15 cellular contexts compared by ENCODE assay signal in genomic region chr19:46608581-46609345, GRCh38. TPM values are rescaled to one million over a fixed set of nuclear protein-coding genes. Genes with fewer than 3 reads are reported as not detected.
DNase-seq lines count a peak whose midpoint lies in the region; ATAC-seq and TF ChIP-seq lines count a peak whose summit lies in the region.
"Had no signal": no experiment of that assay in that cellular context is flagged by ENCODE, and none has a peak within 500 bp of the region (broad histone marks: within the 10 kb centered on the region; RNA-seq: fewer than 3 reads in every experiment).

No MANE protein-coding gene starts in this region.

- peaks cover 34% of the 10 kb centered on the region for H3K36me3 Mint-ChIP-seq in CD4-positive, CD25-positive, alpha-beta regulatory T cell

- H3K4me1 ChIP-seq in CD4-positive, CD25-positive, alpha-beta regulatory T cell (ENCODE audit: control insufficient read depth, insufficient read depth, low read length, poor library complexity, severe bottlenecking): peaks cover 46% of the 10 kb centered on the region
- H3K4me1 ChIP-seq: prostate gland had no signal

- no peak overlapping the region for H3K27ac ChIP-seq in CD4-positive, CD25-positive, alpha-beta regulatory T cell (ENCODE audit: insufficient read depth, low read length, poor library complexity, severe bottlenecking)
- H3K27ac ChIP-seq: C4-2B, epithelial cell of prostate, prostate gland, stomach had no signal

- peak overlapping the region in 3 of 4 donors; percentile 4 to 79 (median 68) for H3K4me3 Mint-ChIP-seq in CD4-positive, CD25-positive, alpha-beta regulatory T cell
- H3K4me3 Mint-ChIP-seq: activated CD4-positive, alpha-beta memory T cell treated with anti-CD3 and anti-CD28 coated beads, Interleukin-2, amount 10 ng/mL, durations not matched to agents 7 days and 5 days had no signal

- DNase-seq in CD4-positive, CD25-positive, alpha-beta regulatory T cell: no peak
- DNase-seq in left ventricle myocardium superior: peak; percentile 28
- no peak for DNase-seq in NCI-H524 (lab: John Stamatoyannopoulos, UW)
- DNase-seq in GM10266 (ENCODE audit: extremely low spot score): no peak
- DNase-seq: activated CD4-positive, alpha-beta memory T cell treated with anti-CD3 and anti-CD28 coated beads, Interleukin-2, amount 10 ng/mL, durations not matched to agents 7 days and 5 days; NCI-H2227 treated with DMSO at 0.1 percent for 48 hours; OCI-M1; stimulated activated CD4-positive, alpha-beta T cell treated with anti-CD3 and anti-CD28 coated beads, Interleukin-4, amount 100 ng/mL, for 1 hour; stomach had no signal

- H3K9me3 Mint-ChIP-seq in CD4-positive, CD25-positive, alpha-beta regulatory T cell: no peaks in the 10 kb centered on the region
- H3K9me3 Mint-ChIP-seq: activated CD4-positive, alpha-beta memory T cell treated with anti-CD3 and anti-CD28 coated beads, Interleukin-2, amount 10 ng/mL, durations not matched to agents 7 days and 5 days had no signal

- no peaks in the 10 kb centered on the region for H3K27me3 ChIP-seq in CD4-positive, CD25-positive, alpha-beta regulatory T cell (ENCODE audit: control insufficient read depth, insufficient read depth, low read length)
- H3K27me3 ChIP-seq: stomach had no signal

- peak overlapping the region in 2 of 3 donors; percentile 50 to 72 for H3K27ac Mint-ChIP-seq in CD4-positive, CD25-positive, alpha-beta regulatory T cell
- H3K27ac Mint-ChIP-seq: activated CD4-positive, alpha-beta memory T cell treated with anti-CD3 and anti-CD28 coated beads, Interleukin-2, amount 10 ng/mL, durations not matched to agents 7 days and 5 days had no signal

- H3K9me3 ChIP-seq in CD4-positive, CD25-positive, alpha-beta regulatory T cell (ENCODE audit: control insufficient read depth in 2 of 2, low read length in 2 of 2): no peaks in the 10 kb centered on the region
- H3K9me3 ChIP-seq: prostate gland, stomach had no signal

- H3K27me3 Mint-ChIP-seq in CD4-positive, CD25-positive, alpha-beta regulatory T cell: no peaks in the 10 kb centered on the region
- H3K27me3 Mint-ChIP-seq: activated CD4-positive, alpha-beta memory T cell treated with anti-CD3 and anti-CD28 coated beads, Interleukin-2, amount 10 ng/mL, durations not matched to agents 7 days and 5 days had no signal

- intact Hi-C loops in left ventricle myocardium superior (cut with micrococcal nuclease): no loop called here

- peaks cover 50% of the 10 kb centered on the region for H3K36me3 ChIP-seq in CD4-positive, CD25-positive, alpha-beta regulatory T cell (ENCODE audit: control insufficient read depth, insufficient read depth, low read length)

- H3K4me3 ChIP-seq in CD4-positive, CD25-positive, alpha-beta regulatory T cell (ENCODE audit: low read depth, low read length): no peak overlapping the region
- H3K4me3 ChIP-seq: prostate gland, stomach had no signal

- H3K4me1 Mint-ChIP-seq in CD4-positive, CD25-positive, alpha-beta regulatory T cell: peaks cover 22 to 74% (median 31%) of the 10 kb centered on the region in 4 donors

- no peak for TF ChIP-seq CTCF in GM10266 (IDR thresholded peaks at IDR 0.05; ENCODE audit: control insufficient read depth, insufficient read depth, low read depth, missing control alignments)

- no peak for ATAC-seq in CD4-positive, CD25-positive, alpha-beta regulatory T cell (ENCODE audit: low read depth in 2 of 2)
- ATAC-seq in left ventricle myocardium superior: no peak
- no peak for ATAC-seq in GM18873 (IDR thresholded peaks at IDR 0.05; ENCODE audit: low FRiP score, unreplicated experiment)

TF ChIP-seq in PFSK-1, 5 proteins besides CTCF, POLR2A, EP300 and RAD21:
- no peak for TF ChIP-seq SIN3A (IDR thresholded peaks at IDR 0.05; ENCODE audit: borderline replicate concordance, insufficient read depth, low read length)
- TF ChIP-seq POLR2AphosphoS5 (IDR thresholded peaks at IDR 0.05; ENCODE audit: low read depth, low read length): peak; percentile 36; the same call in 1 of the 2 replicates

RNA-seq across cellular contexts. Expression of gene CALM3, which starts 7.6 kb away (rescaled TPM):
- 286 TPM for total RNA-seq in CD4-positive, CD25-positive, alpha-beta regulatory T cell
- 100 to 1,000 TPM; 207 to 361 (median 286) TPM for polyA plus RNA-seq in CD4-positive, CD25-positive, alpha-beta regulatory T cell
- 247 TPM for polyA plus RNA-seq in PFSK-1 (2012; ENCODE audit: insufficient read length, low read depth)
- 323 TPM for total RNA-seq in left ventricle myocardium superior

RNA-seq across cellular contexts. Expression of gene PTGIR, which starts 16.1 kb away (rescaled TPM):
- 8.6 TPM for total RNA-seq in CD4-positive, CD25-positive, alpha-beta regulatory T cell
- 10 to 100 TPM in 2 of 4 donors, 1 to 10 TPM in 1, under 1 TPM in 1; 0.31 to 16.8 (median 10.1) TPM for polyA plus RNA-seq in CD4-positive, CD25-positive, alpha-beta regulatory T cell
- 5.3 TPM for polyA plus RNA-seq in PFSK-1 (2012; ENCODE audit: insufficient read length, low read depth)
- 3.0 TPM for total RNA-seq in left ventricle myocardium superior

RNA-seq across cellular contexts. Expression of gene GNG8, which starts 27.2 kb away (rescaled TPM):
- total RNA-seq in CD4-positive, CD25-positive, alpha-beta regulatory T cell: not detected
- polyA plus RNA-seq in CD4-positive, CD25-positive, alpha-beta regulatory T cell: 10 to 100 TPM in 1 of 4 donors, 1 to 10 TPM in 2, not detected in 1; 6.8 to 15.7 (median 8.6) TPM
- polyA plus RNA-seq in PFSK-1 (2012; ENCODE audit: insufficient read length, low read depth): 1.5 TPM
- not detected for total RNA-seq in left ventricle myocardium superior
- total RNA-seq: HT1080, prostate gland, stomach had no signal
- polyA plus RNA-seq: stomach had no signal

RNA-seq across cellular contexts. Expression of gene DACT3, which starts 52.2 kb away (rescaled TPM):
- not detected for total RNA-seq in CD4-positive, CD25-positive, alpha-beta regulatory T cell
- polyA plus RNA-seq in CD4-positive, CD25-positive, alpha-beta regulatory T cell: not detected
- 22.9 TPM for polyA plus RNA-seq in PFSK-1 (2012; ENCODE audit: insufficient read length, low read depth)
- total RNA-seq in left ventricle myocardium superior: 14.1 TPM
